Comparison of ENCODE assay signal across 22 cellular contexts in the genomic region with DNA sequence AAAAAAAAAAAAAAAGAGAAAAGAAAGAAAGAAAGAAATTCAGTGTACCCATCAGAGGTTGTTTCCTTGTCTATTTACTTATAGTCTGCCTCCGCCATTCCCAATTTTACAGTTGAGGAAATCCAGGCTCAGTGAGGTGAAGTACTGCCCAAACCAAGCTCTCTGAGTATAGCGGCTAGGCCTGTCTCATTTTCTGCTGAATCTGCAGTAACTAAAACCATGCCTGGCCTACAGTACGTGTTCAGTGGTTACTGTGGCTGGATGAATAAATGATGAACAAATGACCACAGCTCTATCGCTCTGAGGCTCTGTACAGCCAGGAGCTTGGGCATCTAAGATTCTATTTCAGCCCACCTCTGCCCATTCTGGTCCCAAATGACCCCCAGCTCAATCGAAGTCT. TPM values are rescaled to one million over a fixed set of nuclear protein-coding genes. Genes with fewer than 3 reads are reported as not detected.
"Had no signal": no experiment of that assay in that cellular context is flagged by ENCODE, and none has a peak within 500 bp of the region (broad histone marks: within the 10 kb centered on the region; RNA-seq: fewer than 3 reads in every experiment).

No MANE protein-coding gene starts in this region.

- ATAC-seq: Panc1, PC-3, Right ventricle myocardium inferior had no signal

- H3K4me1 ChIP-seq: SJSA1 had no signal

- DNase-seq: Karpas-422; KG1; MM.1S; NCI-H1092 treated with DMSO at 0.1 percent for 48 hours; NCI-H1436; NCI-H187; NCI-H2029; NCI-H2081 treated with DMSO at 0.1 percent for 48 hours; NCI-H2171; NCI-H226; NCI-H446; NCI-H510A; NCI-H526; NCI-H82; NK-92 treated with Interleukin-12 subunit alpha and Interleukin-12 subunit beta, amount 100 ng/mL, for 24 hours; PC-3; SIG-M5 had no signal

- H3K36me3 ChIP-seq: SJSA1 had no signal

- H3K9me3 ChIP-seq: SJSA1 had no signal

- H3K27ac ChIP-seq: SJSA1, SK-N-MC had no signal

- H3K4me3 ChIP-seq: SJSA1, SK-N-MC had no signal

RNA-seq across cellular contexts. Expression of a gene that starts 24.3 kb away (rescaled TPM):
- total RNA-seq: OCI-LY7 had no signal
